8 cellular contexts compared by ENCODE assay signal in genomic region chr2:26814072-26814765, GRCh38. TPM values are rescaled to one million over a fixed set of nuclear protein-coding genes. Genes with fewer than 3 reads are reported as not detected.
"Had no signal": no experiment of that assay in that cellular context is flagged by ENCODE, and none has a peak within 500 bp of the region (broad histone marks: within the 10 kb centered on the region; RNA-seq: fewer than 3 reads in every experiment).

No MANE protein-coding gene starts in this region.

RNA-seq across cellular contexts. Expression of gene CENPA, which starts 28.4 kb away (rescaled TPM):
- total RNA-seq: thoracic aorta, vagina had no signal

RNA-seq across cellular contexts. Expression of gene DPYSL5, which starts 33.7 kb away (rescaled TPM):
- total RNA-seq: subcutaneous adipose tissue, suprapubic skin, thoracic aorta, thyroid gland, tibial nerve, upper lobe of left lung, upper lobe of right lung had no signal
